In the genomic region with DNA sequence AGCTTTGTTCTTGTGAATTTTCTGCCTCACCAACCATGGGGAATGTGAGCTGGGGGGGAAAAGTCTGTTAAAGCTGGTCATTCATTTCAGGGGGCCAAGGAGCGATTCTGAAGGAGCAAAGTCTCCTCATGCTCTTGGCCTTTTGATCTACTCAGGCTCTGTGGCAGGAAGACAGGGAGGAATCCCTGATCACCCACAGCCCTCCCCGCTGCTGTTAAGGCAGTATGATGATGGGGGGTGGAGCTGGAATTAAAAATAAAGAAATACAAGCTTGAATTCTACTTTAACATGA, we compare ENCODE assay signal across 1 cellular context.
TF ChIP-seq lines count a peak whose summit lies in the region.

No MANE protein-coding gene starts in this region.

TF ChIP-seq in Ishikawa, 13 proteins besides CTCF, POLR2A, EP300 and RAD21:
- peak; percentile 87 for TF ChIP-seq TEAD4 (IDR thresholded peaks at IDR 0.05)
- TF ChIP-seq CREB1 (IDR thresholded peaks at IDR 0.05; ENCODE audit: low read depth): no peak
- TF ChIP-seq ZBTB7A (IDR thresholded peaks at IDR 0.05; ENCODE audit: low read depth): no peak
- no peak for TF ChIP-seq TAF1 (IDR thresholded peaks at IDR 0.05; ENCODE audit: low read depth)
- TF ChIP-seq REST (IDR thresholded peaks at IDR 0.05; ENCODE audit: low read depth): no peak
- TF ChIP-seq FOXM1 (IDR thresholded peaks at IDR 0.05; ENCODE audit: borderline replicate concordance, low read depth): peak; percentile 71
- TF ChIP-seq NFIC (IDR thresholded peaks at IDR 0.05): peak; percentile 59
- peak; percentile 69; the same call in 1 of the 2 replicates for TF ChIP-seq TCF12 (IDR thresholded peaks at IDR 0.05; ENCODE audit: low read depth)
